In genomic region chr3:183539821-183540220, GRCh38 we compare ENCODE assay signal across 23 cellular contexts. TPM values are rescaled to one million over a fixed set of nuclear protein-coding genes. Genes with fewer than 3 reads are reported as not detected.
DNase-seq lines count a peak whose midpoint lies in the region; ATAC-seq, FAIRE-seq and TF ChIP-seq lines count a peak whose summit lies in the region.
"Had no signal": no experiment of that assay in that cellular context is flagged by ENCODE, and none has a peak within 500 bp of the region (broad histone marks: within the 10 kb centered on the region; RNA-seq: fewer than 3 reads in every experiment).

No MANE protein-coding gene starts in this region.

- TF ChIP-seq POLR2A in breast epithelium (IDR thresholded peaks at IDR 0.05), result no peak
- no peak for TF ChIP-seq POLR2A in NB4 (IDR thresholded peaks at IDR 0.05; ENCODE audit: extremely low read depth, insufficient read length)

- no peaks in the 10 kb centered on the region for H3K36me3 Mint-ChIP-seq in MCF 10A (ENCODE audit: insufficient read depth, unreplicated experiment)

- POLR2A ChIA-PET in MCF 10A (lab: Yijun Ruan, JAX), result interaction anchor here (1.5 kb wide), 2 partner anchors 12 to 97 kb away, joined by 3 to 5 read pairs; no protein-coding TSS in a partner anchor

- ATAC-seq in HG03378 (IDR thresholded peaks at IDR 0.05; ENCODE audit: unreplicated experiment), result no peak
- no peak for ATAC-seq in HG03045 (IDR thresholded peaks at IDR 0.05; ENCODE audit: unreplicated experiment)
- ATAC-seq in HG02571 (IDR thresholded peaks at IDR 0.05; ENCODE audit: unreplicated experiment), result no peak
- ATAC-seq: esophagus mucosa, heart right ventricle had no signal

- H3K27me3 ChIP-seq in breast epithelium, result no peaks in the 10 kb centered on the region
- H3K27me3 ChIP-seq in bronchial epithelial cell (ENCODE audit: control insufficient read depth, insufficient read depth, low read length), result peaks cover 1% of the 10 kb centered on the region
- H3K27me3 ChIP-seq: heart right ventricle, sigmoid colon had no signal

- H3K4me3 ChIP-seq in breast epithelium, result no peak overlapping the region
- no peak overlapping the region for H3K4me3 ChIP-seq in NB4 (ENCODE audit: low read depth, low read length)
- H3K4me3 ChIP-seq in bronchial epithelial cell (ENCODE audit: low read depth, low read length), result no peak overlapping the region
- H3K4me3 ChIP-seq: coronary artery, heart right ventricle, sigmoid colon had no signal

- H3K4me1 ChIP-seq in breast epithelium, result no peaks in the 10 kb centered on the region
- H3K4me1 ChIP-seq: sigmoid colon had no signal

- intact Hi-C loops in MCF 10A (cut with micrococcal nuclease) (no loop called here), breast epithelium (cut with DNase I; ENCODE audit: low total_unique reads) (no loop called here)

- H3K4me1 Mint-ChIP-seq in MCF 10A (ENCODE audit: insufficient read depth, unreplicated experiment), result peaks cover 10% of the 10 kb centered on the region

- H3K27me3 Mint-ChIP-seq in MCF 10A (ENCODE audit: insufficient read depth, unreplicated experiment), result no peaks in the 10 kb centered on the region
- H3K27me3 Mint-ChIP-seq: T-cell had no signal

- no peak overlapping the region for H3K27ac ChIP-seq in breast epithelium
- H3K27ac ChIP-seq: coronary artery, sigmoid colon had no signal

- BruUV-seq in MCF 10A (replicated peaks; lab: Mats Ljungman, UMichigan), result no TSS peak

- FAIRE-seq in bronchial epithelial cell (lab: Jason Lieb, UNC), result no peak
- FAIRE-seq: H54 had no signal

- CTCF ChIA-PET in MCF 10A (lab: Yijun Ruan, JAX), result no interaction called here

- no peaks in the 10 kb centered on the region for H3K9me3 Mint-ChIP-seq in MCF 10A (ENCODE audit: unreplicated experiment)
- H3K9me3 Mint-ChIP-seq: T-cell had no signal

- no peak overlapping the region for H3K4me3 Mint-ChIP-seq in MCF 10A (ENCODE audit: unreplicated experiment)

- no peak for TF ChIP-seq CTCF in MCF 10A (IDR thresholded peaks at IDR 0.05; ENCODE audit: unreplicated experiment)
- TF ChIP-seq CTCF in breast epithelium (IDR thresholded peaks at IDR 0.05), result no peak
- no peak for TF ChIP-seq CTCF in NB4 (IDR thresholded peaks at IDR 0.05; ENCODE audit: low read depth, low read length)
- TF ChIP-seq CTCF in bronchial epithelial cell (IDR thresholded peaks at IDR 0.05; ENCODE audit: insufficient read depth, low read length, severe bottlenecking), result no peak

- H3K9me3 ChIP-seq in breast epithelium, result no peaks in the 10 kb centered on the region
- H3K9me3 ChIP-seq: heart right ventricle, sigmoid colon had no signal

- DNase-seq in MCF 10A (ENCODE audit: unreplicated experiment), result peak; percentile 13
- DNase-seq in breast epithelium (ENCODE audit: low spot score in 2 of 2), result no peak
- DNase-seq in NB4 (ENCODE audit: low read depth), result peak; percentile 52
- DNase-seq in bronchial epithelial cell (ENCODE audit: low read depth), result peak; percentile 73
- no peak for DNase-seq in DMS 273 treated with DMSO at 0.1 percent for 48 hours (lab: John Stamatoyannopoulos, UW)
- DNase-seq: activated CD4-positive, CD25-positive, alpha-beta regulatory T cell treated with anti-CD3 and anti-CD28 coated beads, Interleukin-2, amount 50 U/mL, for 72 hours; activated T-cell treated with anti-CD3 and anti-CD28 coated beads, Interleukin-2, amount 50 U/mL, for 1 hour; anterior cingulate cortex; DMS79 treated with DMSO at 0.1 percent for 48 hours; heart right ventricle; NCI-H1105; nucleus accumbens; sigmoid colon; stimulated activated CD4-positive, alpha-beta T cell treated with anti-CD3 and anti-CD28 coated beads, Interleukin-4, amount 100 ng/mL, for 4 hours; T-cell; trophoblast cell had no signal

- no peak overlapping the region for H3K27ac Mint-ChIP-seq in MCF 10A (ENCODE audit: low read depth, unreplicated experiment)

- H3K36me3 ChIP-seq in breast epithelium, result no peaks in the 10 kb centered on the region
- no peaks in the 10 kb centered on the region for H3K36me3 ChIP-seq in bronchial epithelial cell (ENCODE audit: control insufficient read depth, insufficient read depth, low read length)
- H3K36me3 ChIP-seq: heart right ventricle, sigmoid colon had no signal

RNA-seq across cellular contexts. Expression of gene KLHL6, which starts 15.7 kb away (rescaled TPM):
- not detected in 2 replicates for total RNA-seq in MCF 10A (2022)
- total RNA-seq in breast epithelium, result 1 to 10 TPM; 2.7 to 7.9 (median 4.3) TPM
- under 0.01 TPM in 2 replicates for total RNA-seq in bronchial epithelial cell
- total RNA-seq: kidney epithelial cell had no signal

Comparison
In these comparisons a context has a peak if more than half of its experiments do, and no peak if none do; other contexts are left out.
1. DNase-seq: peak in MCF 10A (single experiment), NB4 (single experiment) and bronchial epithelial cell (single experiment); none in breast epithelium (0 of 2) and DMS 273 treated with DMSO at 0.1 percent for 48 hours (single experiment).